ENCODE assay signal across 12 cellular contexts in genomic region chr4:78592104-78592783, GRCh38. TPM values are rescaled to one million over a fixed set of nuclear protein-coding genes. Genes with fewer than 3 reads are reported as not detected.
A peak's percentile ranks its signal among the peaks of the same experiment; 100 is the strongest.
DNase-seq lines count a peak whose midpoint lies in the region; ATAC-seq and TF ChIP-seq lines count a peak whose summit lies in the region.
"Had no signal": no experiment of that assay in that cellular context is flagged by ENCODE, and none has a peak within 500 bp of the region (broad histone marks: within the 10 kb centered on the region; RNA-seq: fewer than 3 reads in every experiment).

No MANE protein-coding gene starts in this region.

- no peaks in the 10 kb centered on the region for H3K4me1 Mint-ChIP-seq in natural killer cell treated with Interleukin-12 subunit alpha and Interleukin-12 subunit beta and Interleukin-15 and Interleukin-18, amount 100 ng/mL, for 72 hours (ENCODE audit: low read depth in 2 of 2)

- H3K9me3 ChIP-seq in upper lobe of right lung (no peaks in the 10 kb centered on the region), psoas muscle (no peaks in the 10 kb centered on the region)
- H3K9me3 ChIP-seq: mucosa of descending colon had no signal

- no peak overlapping the region for H3K27ac Mint-ChIP-seq in natural killer cell treated with Interleukin-12 subunit alpha and Interleukin-12 subunit beta and Interleukin-15 and Interleukin-18, amount 100 ng/mL, for 72 hours
- H3K27ac Mint-ChIP-seq: stimulated activated naive B cell treated with anti-CD40 and anti-IgM and Interleukin-4, amounts not matched to agents 10 μg/mL and 1 μg/mL and 100 μg/mL, for 72 hours had no signal

- H3K27ac ChIP-seq in upper lobe of right lung (no peak overlapping the region), psoas muscle (no peak overlapping the region)

- DNase-seq in stimulated activated CD4-positive, alpha-beta T cell treated with anti-CD3 and anti-CD28 coated beads, Interleukin-15, amount 100 ng/mL, for 24 hours = peak; percentile 28
- no peak for DNase-seq in stimulated activated CD4-positive, alpha-beta T cell treated with anti-CD3 and anti-CD28 coated beads, Interleukin-4, amount 100 ng/mL, for 1 hour
- DNase-seq in choroid plexus epithelial cell (ENCODE audit: low read depth) (no peak), upper lobe of right lung (no peak), epidermal melanocyte (ENCODE audit: insufficient read length, low spot score) (no peak), psoas muscle (no peak)
- DNase-seq in natural killer cell treated with Interleukin-12 subunit alpha and Interleukin-12 subunit beta and Interleukin-15 and Interleukin-18, amount 100 ng/mL, for 72 hours (ENCODE audit: low spot score) = no peak
- DNase-seq: activated gamma-delta T cell treated with Interleukin-2 at 50 U/mL for 16 hours; NCI-H1092 treated with DMSO at 0.1 percent for 48 hours; stimulated activated naive B cell treated with anti-CD40 and anti-IgM and Interleukin-4, amounts not matched to agents 10 μg/mL and 1 μg/mL and 100 μg/mL, for 72 hours had no signal

- H3K4me1 ChIP-seq in upper lobe of right lung = peaks cover 5% of the 10 kb centered on the region
- peaks cover 6% of the 10 kb centered on the region for H3K4me1 ChIP-seq in psoas muscle

- no peaks in the 10 kb centered on the region for H3K36me3 Mint-ChIP-seq in natural killer cell treated with Interleukin-12 subunit alpha and Interleukin-12 subunit beta and Interleukin-15 and Interleukin-18, amount 100 ng/mL, for 72 hours
- H3K36me3 Mint-ChIP-seq: stimulated activated naive B cell treated with anti-CD40 and anti-IgM and Interleukin-4, amounts not matched to agents 10 μg/mL and 1 μg/mL and 100 μg/mL, for 72 hours had no signal

- no peak overlapping the region for H3K4me3 ChIP-seq in choroid plexus epithelial cell (ENCODE audit: low read depth, low read length)
- no peak overlapping the region for H3K4me3 ChIP-seq in upper lobe of right lung
- H3K4me3 ChIP-seq in psoas muscle = no peak overlapping the region
- H3K4me3 ChIP-seq: mucosa of descending colon had no signal

- H3K36me3 ChIP-seq in upper lobe of right lung = peaks cover 17% of the 10 kb centered on the region
- H3K36me3 ChIP-seq in psoas muscle (ENCODE audit: insufficient read depth in 1 of 2, low read depth in 1 of 2) = peaks cover 0 to 3% of the 10 kb centered on the region in 2 donors

- H3K27me3 Mint-ChIP-seq in natural killer cell treated with Interleukin-12 subunit alpha and Interleukin-12 subunit beta and Interleukin-15 and Interleukin-18, amount 100 ng/mL, for 72 hours = no peaks in the 10 kb centered on the region
- H3K27me3 Mint-ChIP-seq: stimulated activated naive B cell treated with anti-CD40 and anti-IgM and Interleukin-4, amounts not matched to agents 10 μg/mL and 1 μg/mL and 100 μg/mL, for 72 hours had no signal

- 42 to 48% (median 48%) methylated on average over 3 of the region's 3 CpGs for WGBS in psoas muscle, 3 donors

- no peaks in the 10 kb centered on the region for H3K9me3 Mint-ChIP-seq in natural killer cell treated with Interleukin-12 subunit alpha and Interleukin-12 subunit beta and Interleukin-15 and Interleukin-18, amount 100 ng/mL, for 72 hours
- H3K9me3 Mint-ChIP-seq: stimulated activated naive B cell treated with anti-CD40 and anti-IgM and Interleukin-4, amounts not matched to agents 10 μg/mL and 1 μg/mL and 100 μg/mL, for 72 hours had no signal

- H3K27me3 ChIP-seq in upper lobe of right lung = no peaks in the 10 kb centered on the region
- no peaks in the 10 kb centered on the region for H3K27me3 ChIP-seq in psoas muscle (ENCODE audit: insufficient read depth in 3 of 3, low read length in 2 of 3)

- ATAC-seq in HG03469 (IDR thresholded peaks at IDR 0.05; ENCODE audit: unreplicated experiment) (peak; percentile 31), upper lobe of right lung (peak; percentile 53), psoas muscle (no peak)
- ATAC-seq in natural killer cell treated with Interleukin-12 subunit alpha and Interleukin-12 subunit beta and Interleukin-15 and Interleukin-18, amount 100 ng/mL, for 72 hours = no peak

- H3K4me3 Mint-ChIP-seq in natural killer cell treated with Interleukin-12 subunit alpha and Interleukin-12 subunit beta and Interleukin-15 and Interleukin-18, amount 100 ng/mL, for 72 hours = no peak overlapping the region
- H3K4me3 Mint-ChIP-seq: stimulated activated naive B cell treated with anti-CD40 and anti-IgM and Interleukin-4, amounts not matched to agents 10 μg/mL and 1 μg/mL and 100 μg/mL, for 72 hours had no signal

- intact Hi-C loops in upper lobe of right lung (cut with DNase I) = no loop called here
- intact Hi-C loops in psoas muscle (cut with DNase I) = no loop called here

- TF ChIP-seq CTCF in choroid plexus epithelial cell (conservative IDR thresholded peaks at IDR 0.05; ENCODE audit: low read depth, low read length) = peak; percentile 39
- peak; percentile 33 for TF ChIP-seq CTCF in upper lobe of right lung (IDR thresholded peaks at IDR 0.05)
- TF ChIP-seq CTCF in psoas muscle (IDR thresholded peaks at IDR 0.05) = no peak

RNA-seq across cellular contexts. Expression of gene ANXA3, which starts 40.7 kb away (rescaled TPM):
- total RNA-seq in upper lobe of right lung (182 TPM), psoas muscle (10 to 100 TPM; 11.8 to 19.1 (median 16.0) TPM)
- 10 to 100 TPM; 14.7 to 27.6 (median 22.2) TPM for polyA plus RNA-seq in psoas muscle
- total RNA-seq in natural killer cell treated with Interleukin-12 subunit alpha and Interleukin-12 subunit beta and Interleukin-15 and Interleukin-18, amount 100 ng/mL, for 72 hours = 1 to 10 TPM; 4.6 to 8.8 TPM

Comparison
In these comparisons a context has a peak if more than half of its experiments do, and no peak if none do; other contexts are left out.
1. ATAC-seq: peak in HG03469 (single experiment) and upper lobe of right lung (single experiment); none in psoas muscle (0 of 4) and natural killer cell treated with Interleukin-12 subunit alpha and Interleukin-12 subunit beta and Interleukin-15 and Interleukin-18, amount 100 ng/mL, for 72 hours (0 of 2).